In the genomic region with DNA sequence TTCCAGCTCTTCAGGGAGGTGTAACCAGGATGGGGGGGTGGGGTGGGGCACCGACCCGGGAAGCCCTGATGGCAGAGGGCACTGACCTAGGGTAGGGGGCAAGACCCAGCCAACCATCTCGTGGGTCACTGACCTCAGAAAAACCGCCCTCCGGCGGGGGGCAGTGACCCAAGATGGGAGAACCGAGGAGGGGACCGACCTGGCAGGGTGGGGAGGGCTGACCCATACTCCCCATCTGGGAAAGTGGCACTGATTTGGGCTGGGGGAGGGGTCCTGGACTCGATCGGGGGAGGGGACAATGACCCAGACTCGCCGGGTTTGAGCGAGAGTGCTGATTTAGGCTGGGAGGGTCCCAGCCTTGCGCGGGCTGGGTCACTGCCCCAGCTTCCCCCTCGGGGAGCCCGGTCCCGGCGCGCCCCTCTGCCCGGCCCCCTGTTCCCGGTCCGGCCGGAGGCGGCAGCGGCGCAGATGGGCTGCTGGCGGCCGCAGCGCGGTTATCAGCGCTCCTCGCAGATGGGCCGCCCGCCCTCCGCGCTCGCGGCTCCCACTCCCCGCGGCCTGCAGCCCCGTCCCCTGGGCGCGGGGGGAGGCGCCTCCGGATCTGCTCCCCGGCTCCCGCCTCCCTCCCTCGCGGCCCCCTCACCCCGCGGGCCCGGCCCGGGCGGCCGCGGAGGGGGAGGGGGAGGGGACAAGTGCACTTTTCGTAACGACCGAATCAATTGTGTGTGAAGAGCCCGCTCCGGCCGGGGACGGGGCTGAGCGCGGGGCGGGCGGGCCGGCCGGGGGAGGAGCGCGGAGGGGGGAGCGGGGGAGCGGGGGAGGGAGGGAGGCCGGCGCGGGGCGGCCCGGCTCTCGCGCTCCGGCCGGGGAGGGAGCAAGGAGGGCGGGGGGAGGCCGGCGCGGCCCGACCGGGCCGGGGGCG, we compare ENCODE assay signal across 8 cellular contexts. TPM values are rescaled to one million over a fixed set of nuclear protein-coding genes. Genes with fewer than 3 reads are reported as not detected.
A peak's percentile ranks its signal among the peaks of the same experiment; 100 is the strongest.
DNase-seq lines count a peak whose midpoint lies in the region; ATAC-seq and TF ChIP-seq lines count a peak whose summit lies in the region.

No MANE protein-coding gene starts in this region.

- H3K4me3 ChIP-seq in psoas muscle, result peak overlapping the region; percentile 69

- H3K9me3 ChIP-seq in psoas muscle, result no peaks in the 10 kb centered on the region

- 7 to 21% (median 14%) methylated on average over 22 to 84 of the region's 91 CpGs for WGBS in psoas muscle, 3 donors

- H3K36me3 ChIP-seq in psoas muscle (ENCODE audit: insufficient read depth in 1 of 2, low read depth in 1 of 2), result no peaks in the 10 kb centered on the region

- no peaks in the 10 kb centered on the region for H3K9me3 Mint-ChIP-seq in activated T-cell treated with anti-CD3 and anti-CD28 coated beads, Interleukin-2, amount 50 U/mL, for 72 hours
- peaks cover 26% of the 10 kb centered on the region for H3K9me3 Mint-ChIP-seq in glutamatergic neuron (ENCODE audit: unreplicated experiment)

- H3K27ac Mint-ChIP-seq in activated T-cell treated with anti-CD3 and anti-CD28 coated beads, Interleukin-2, amount 50 U/mL, for 72 hours, result no peak overlapping the region
- H3K27ac Mint-ChIP-seq in glutamatergic neuron (ENCODE audit: unreplicated experiment), result peak overlapping the region; percentile 70

- TF ChIP-seq CTCF in glutamatergic neuron (IDR thresholded peaks at IDR 0.05; ENCODE audit: partially characterized antibody, unreplicated experiment) (no peak), psoas muscle (IDR thresholded peaks at IDR 0.05) (no peak)

- ATAC-seq in activated T-cell treated with anti-CD3 and anti-CD28 coated beads, Interleukin-2, amount 50 U/mL, for 72 hours (replicated peaks in 1 of 2), result peak in 1 of 2 donors; percentile 11
- ATAC-seq in psoas muscle, result peak in 2 of 4 donors; percentile 25 to 44
- no peak for ATAC-seq in GM21529 (IDR thresholded peaks at IDR 0.05; ENCODE audit: unreplicated experiment)
- ATAC-seq in HG02840 (IDR thresholded peaks at IDR 0.05; ENCODE audit: low FRiP score, unreplicated experiment), result no peak

- H3K36me3 Mint-ChIP-seq in activated T-cell treated with anti-CD3 and anti-CD28 coated beads, Interleukin-2, amount 50 U/mL, for 72 hours (ENCODE audit: insufficient read depth in 2 of 2), result peaks cover 2 to 3% of the 10 kb centered on the region in 2 donors
- no peaks in the 10 kb centered on the region for H3K36me3 Mint-ChIP-seq in glutamatergic neuron (ENCODE audit: unreplicated experiment)

- in situ Hi-C loops in G401 (cut with HindIII; ENCODE audit: low sequenced_read_pairs), result no loop called here

- H3K4me1 ChIP-seq in psoas muscle, result no peaks in the 10 kb centered on the region

- H3K4me1 Mint-ChIP-seq in activated T-cell treated with anti-CD3 and anti-CD28 coated beads, Interleukin-2, amount 50 U/mL, for 72 hours (ENCODE audit: low read depth), result peaks cover 60% of the 10 kb centered on the region
- peaks cover 42% of the 10 kb centered on the region for H3K4me1 Mint-ChIP-seq in glutamatergic neuron (ENCODE audit: low read depth, unreplicated experiment)

- intact Hi-C loops in psoas muscle (cut with DNase I), result no loop called here

- H3K27me3 ChIP-seq in psoas muscle (ENCODE audit: insufficient read depth in 3 of 3, low read length in 2 of 3), result peaks cover 0 to 29% (median 13%) of the 10 kb centered on the region in 3 donors

- DNase-seq in C1 segment of cervical spinal cord (lab: John Stamatoyannopoulos, UW) (peak in 9 of 14 donors; percentile 13 to 62 (median 31)), HuH-7 (ENCODE audit: low spot score) (peak; percentile 60), glutamatergic neuron (peak; percentile 90), psoas muscle (no peak), G401 (ENCODE audit: low spot score) (no peak)
- peak; percentile 24 to 35 for DNase-seq in activated T-cell treated with anti-CD3 and anti-CD28 coated beads, Interleukin-2, amount 50 U/mL, for 72 hours

- H3K27ac ChIP-seq in psoas muscle, result no peak overlapping the region

- peak overlapping the region in 1 of 2 donors; percentile 76 for H3K4me3 Mint-ChIP-seq in activated T-cell treated with anti-CD3 and anti-CD28 coated beads, Interleukin-2, amount 50 U/mL, for 72 hours
- H3K4me3 Mint-ChIP-seq in glutamatergic neuron (ENCODE audit: unreplicated experiment), result peak overlapping the region; percentile 72

- H3K27me3 Mint-ChIP-seq in activated T-cell treated with anti-CD3 and anti-CD28 coated beads, Interleukin-2, amount 50 U/mL, for 72 hours (ENCODE audit: low read depth), result peaks cover 15% of the 10 kb centered on the region
- H3K27me3 Mint-ChIP-seq in glutamatergic neuron (ENCODE audit: unreplicated experiment), result peaks cover 44% of the 10 kb centered on the region

RNA-seq across cellular contexts. Expression of gene NOL4L, which starts 2.2 kb away (rescaled TPM):
- 10 to 100 TPM; 28.2 to 30.0 TPM for total RNA-seq in activated T-cell treated with anti-CD3 and anti-CD28 coated beads, Interleukin-2, amount 50 U/mL, for 72 hours
- total RNA-seq in glutamatergic neuron (ENCODE audit: unreplicated experiment), result 106 TPM
- 1 to 10 TPM; 1.3 to 2.7 (median 2.3) TPM for total RNA-seq in psoas muscle
- under 1 TPM; 0.61 to 0.89 (median 0.72) TPM for polyA plus RNA-seq in psoas muscle
- 6.1 and 8.5 TPM in 2 replicates for total RNA-seq in G401 (2014; rRNA removed; shearing (Covaris generic))

Comparison
In these comparisons a context has a peak if more than half of its experiments do, and no peak if none do; other contexts are left out.
1. DNase-seq: peak in C1 segment of cervical spinal cord (9 of 14), HuH-7 (single experiment), activated T-cell treated with anti-CD3 and anti-CD28 coated beads, Interleukin-2, amount 50 U/mL, for 72 hours (2 of 2) and glutamatergic neuron (single experiment); none in psoas muscle (0 of 2) and G401 (single experiment).